In the genomic region with DNA sequence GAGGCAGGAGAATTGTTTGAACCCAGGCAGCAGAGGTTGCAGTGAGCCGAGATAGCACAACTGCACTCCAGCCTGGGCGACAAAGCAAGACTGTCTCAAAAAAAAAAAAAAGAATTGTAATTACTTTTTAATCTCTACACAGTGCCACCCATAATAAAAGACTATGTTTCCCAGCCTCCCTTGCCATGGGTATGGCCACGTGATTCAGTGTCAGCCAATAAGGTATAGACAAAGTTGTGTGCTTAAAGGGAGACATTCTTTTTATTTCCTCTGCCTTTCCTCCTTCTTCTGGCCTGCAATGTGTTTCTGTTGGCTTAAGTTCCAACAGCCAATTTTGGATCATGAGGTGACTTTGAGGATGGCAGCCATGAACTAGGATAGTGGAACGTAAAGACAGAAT, we compare ENCODE assay signal across 22 cellular contexts.
DNase-seq lines count a peak whose midpoint lies in the region; ATAC-seq and TF ChIP-seq lines count a peak whose summit lies in the region.
"Had no signal": no experiment of that assay in that cellular context is flagged by ENCODE, and none has a peak within 500 bp of the region (broad histone marks: within the 10 kb centered on the region; RNA-seq: fewer than 3 reads in every experiment).

No MANE protein-coding gene starts in this region.

- peaks cover 5% of the 10 kb centered on the region for H3K4me1 Mint-ChIP-seq in progenitor cell of endocrine pancreas (ENCODE audit: low read depth)
- no peaks in the 10 kb centered on the region for H3K4me1 Mint-ChIP-seq in naive thymus-derived CD8-positive, alpha-beta T cell

- H3K36me3 Mint-ChIP-seq in progenitor cell of endocrine pancreas (ENCODE audit: insufficient read depth): peaks cover 4% of the 10 kb centered on the region
- no peaks in the 10 kb centered on the region for H3K36me3 Mint-ChIP-seq in naive thymus-derived CD8-positive, alpha-beta T cell

- H3K4me3 Mint-ChIP-seq in progenitor cell of endocrine pancreas (ENCODE audit: low read depth): peak overlapping the region; percentile 98
- H3K4me3 Mint-ChIP-seq in naive thymus-derived CD8-positive, alpha-beta T cell: no peak overlapping the region
- H3K4me3 Mint-ChIP-seq: CD4-positive, alpha-beta T cell had no signal

- H3K27me3 Mint-ChIP-seq in progenitor cell of endocrine pancreas: no peaks in the 10 kb centered on the region
- peaks cover 0 to 11% (median 3%) of the 10 kb centered on the region in 5 donors for H3K27me3 Mint-ChIP-seq in naive thymus-derived CD8-positive, alpha-beta T cell

- ATAC-seq in left colon: peak; percentile 66
- no peak for ATAC-seq in naive thymus-derived CD8-positive, alpha-beta T cell

- POLR2A ChIA-PET in naive thymus-derived CD8-positive, alpha-beta T cell (lab: Charles Lee): no interaction called here

- no peak overlapping the region for H3K27ac Mint-ChIP-seq in progenitor cell of endocrine pancreas
- H3K27ac Mint-ChIP-seq in naive thymus-derived CD8-positive, alpha-beta T cell: no peak overlapping the region
- H3K27ac Mint-ChIP-seq: CD4-positive, alpha-beta T cell had no signal

- TF ChIP-seq CTCF in progenitor cell of endocrine pancreas (IDR thresholded peaks at IDR 0.05; ENCODE audit: unreplicated experiment): no peak

- intact Hi-C loops in left colon (cut with DNase I, micrococcal nuclease): no loop called here

- peaks cover 4% of the 10 kb centered on the region for H3K9me3 Mint-ChIP-seq in progenitor cell of endocrine pancreas (ENCODE audit: low read depth)
- H3K9me3 Mint-ChIP-seq in naive thymus-derived CD8-positive, alpha-beta T cell: peaks cover 0 to 9% (median 3%) of the 10 kb centered on the region in 9 donors
- H3K9me3 Mint-ChIP-seq: CD4-positive, alpha-beta T cell had no signal

- peak; percentile 24 for DNase-seq in DMS53 (lab: John Stamatoyannopoulos, UW)
- no peak for DNase-seq in DMS53 treated with DMSO at 0.1 percent for 48 hours (lab: John Stamatoyannopoulos, UW; ENCODE audit: unreplicated experiment)
- peak; percentile 34 for DNase-seq in NCI-H69 (lab: John Stamatoyannopoulos, UW)
- DNase-seq in left colon: no peak
- no peak for DNase-seq in progenitor cell of endocrine pancreas (ENCODE audit: low spot score, unreplicated experiment)
- DNase-seq in NCI-H1417 treated with DMSO at 0.1 percent for 48 hours (lab: John Stamatoyannopoulos, UW): no peak
- DNase-seq in naive thymus-derived CD8-positive, alpha-beta T cell: no peak
- no peak for DNase-seq in SK-N-DZ (ENCODE audit: low spot score)
- DNase-seq: ACHN; CD4-positive, alpha-beta T cell; COR-L47; DMS 273 treated with DMSO at 0.1 percent for 48 hours; GDM1; KG1; NCI-H1105; NCI-H2029 treated with DMSO at 0.1 percent for 48 hours; NCI-H2171; NCI-H345; PC-9; RPMI8226; SHP77; SK-N-SH had no signal

Comparison
In these comparisons a context has a peak if more than half of its experiments do, and no peak if none do; other contexts are left out.
1. DNase-seq: peak in DMS53 (single experiment) and NCI-H69 (single experiment); none in DMS53 treated with DMSO at 0.1 percent for 48 hours (single experiment), left colon (0 of 2), progenitor cell of endocrine pancreas (single experiment), NCI-H1417 treated with DMSO at 0.1 percent for 48 hours (single experiment), naive thymus-derived CD8-positive, alpha-beta T cell (0 of 10) and SK-N-DZ (single experiment).